Comparison of ENCODE assay signal across 14 cellular contexts in genomic region chr13:42814868-42815267, GRCh38. TPM values are rescaled to one million over a fixed set of nuclear protein-coding genes. Genes with fewer than 3 reads are reported as not detected.
DNase-seq lines count a peak whose midpoint lies in the region; ATAC-seq, FAIRE-seq and TF ChIP-seq lines count a peak whose summit lies in the region.
"Had no signal": no experiment of that assay in that cellular context is flagged by ENCODE, and none has a peak within 500 bp of the region (broad histone marks: within the 10 kb centered on the region; RNA-seq: fewer than 3 reads in every experiment).

No MANE protein-coding gene starts in this region.

- no peak overlapping the region for H3K27ac ChIP-seq in HEK293 (ENCODE audit: extremely low read depth, low read depth, low read length)
- H3K27ac ChIP-seq in kidney (ENCODE audit: low read depth in 2 of 2, low read length in 2 of 2), result no peak overlapping the region

- intact Hi-C loops in kidney (cut with DNase I), result no loop called here

- H3K36me3 ChIP-seq in HEK293 (ENCODE audit: control insufficient read depth in 2 of 2, insufficient read depth in 1 of 2, low read length in 2 of 2), result no peaks in the 10 kb centered on the region
- H3K36me3 ChIP-seq in kidney (ENCODE audit: control insufficient read depth in 1 of 2, insufficient read depth in 2 of 2, low read length in 2 of 2), result no peaks in the 10 kb centered on the region

- H3K9me3 ChIP-seq in HEK293 (ENCODE audit: control insufficient read depth, insufficient read depth, low read depth, low read length) (no peaks in the 10 kb centered on the region), kidney (ENCODE audit: control insufficient read depth in 1 of 2, low read length in 2 of 2) (no peaks in the 10 kb centered on the region)

- TF ChIP-seq CTCF in HEK293 (tag by site-specific recombination; IDR thresholded peaks at IDR 0.05), result no peak
- no peak for TF ChIP-seq CTCF in kidney (IDR thresholded peaks at IDR 0.05; ENCODE audit: borderline replicate concordance, extremely low read depth, insufficient read depth)

- no peak for FAIRE-seq in kidney (lab: Jason Lieb, UNC)

- H3K4me3 ChIP-seq in HEK293 (ENCODE audit: low read depth, low read length) (no peak overlapping the region), kidney (ENCODE audit: low read length in 2 of 2) (no peak overlapping the region)

- CTCF ChIA-PET in HEK293 (lab: Yijun Ruan, JAX), result no interaction called here

- POLR2A ChIA-PET in HEK293 (lab: Yijun Ruan, JAX), result no interaction called here

- H3K4me1 ChIP-seq in HEK293 (ENCODE audit: control insufficient read depth, insufficient read depth, low read length) (peaks cover 5% of the 10 kb centered on the region; the same call in 1 of the 2 replicates), kidney (ENCODE audit: control insufficient read depth in 1 of 2, insufficient read depth in 1 of 2, low read depth in 1 of 2, low read length in 2 of 2) (no peaks in the 10 kb centered on the region)

- peak; percentile 42 for DNase-seq in AG08396 (ENCODE audit: low spot score)
- DNase-seq in SK-N-DZ (ENCODE audit: low spot score), result peak; percentile 91
- DNase-seq in fibroblast of the conjunctiva (ENCODE audit: low read depth), result peak; percentile 88
- DNase-seq in activated naive CD4-positive, alpha-beta T cell treated with Interleukin-2 at 50 U/mL for 16 hours, result no peak
- no peak for DNase-seq in kidney
- DNase-seq in central memory CD4-positive, alpha-beta T cell, result no peak
- DNase-seq: activated CD8-positive, alpha-beta T cell treated with anti-CD3 and anti-CD28 coated beads, Interleukin-2, amount 10 ng/mL, durations not matched to agents 7 days and 5 days; activated naive CD8-positive, alpha-beta T cell treated with anti-CD3 and anti-CD28 coated beads for 36 hours; CD4-positive, CD25-positive, alpha-beta regulatory T cell; endodermal cell; right cardiac atrium had no signal

- no peak overlapping the region for H3K9ac ChIP-seq in kidney (ENCODE audit: low read length in 2 of 2)

- ATAC-seq in HG02610 (IDR thresholded peaks at IDR 0.05; ENCODE audit: unreplicated experiment), result no peak
- ATAC-seq: activated CD8-positive, alpha-beta T cell treated with anti-CD3 and anti-CD28 coated beads, Interleukin-2, amount 10 ng/mL, durations not matched to agents 7 days and 5 days; right cardiac atrium had no signal

TF ChIP-seq in HEK293, 187 proteins besides CTCF, POLR2A, EP300 and RAD21 (continues in another document):
- TF ChIP-seq ZFP3 (tag by site-specific recombination; IDR thresholded peaks at IDR 0.05; ENCODE audit: low read depth), result no peak
- TF ChIP-seq, protein P1, sequence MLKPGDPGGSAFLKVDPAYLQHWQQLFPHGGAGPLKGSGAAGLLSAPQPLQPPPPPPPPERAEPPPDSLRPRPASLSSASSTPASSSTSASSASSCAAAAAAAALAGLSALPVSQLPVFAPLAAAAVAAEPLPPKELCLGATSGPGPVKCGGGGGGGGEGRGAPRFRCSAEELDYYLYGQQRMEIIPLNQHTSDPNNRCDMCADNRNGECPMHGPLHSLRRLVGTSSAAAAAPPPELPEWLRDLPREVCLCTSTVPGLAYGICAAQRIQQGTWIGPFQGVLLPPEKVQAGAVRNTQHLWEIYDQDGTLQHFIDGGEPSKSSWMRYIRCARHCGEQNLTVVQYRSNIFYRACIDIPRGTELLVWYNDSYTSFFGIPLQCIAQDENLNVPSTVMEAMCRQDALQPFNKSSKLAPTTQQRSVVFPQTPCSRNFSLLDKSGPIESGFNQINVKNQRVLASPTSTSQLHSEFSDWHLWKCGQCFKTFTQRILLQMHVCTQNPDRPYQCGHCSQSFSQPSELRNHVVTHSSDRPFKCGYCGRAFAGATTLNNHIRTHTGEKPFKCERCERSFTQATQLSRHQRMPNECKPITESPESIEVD (tag by site-specific recombination; IDR thresholded peaks at IDR 0.05), result peak; percentile 88
- TF ChIP-seq ZNF350 (tag by site-specific recombination; IDR thresholded peaks at IDR 0.05), result no peak
- TF ChIP-seq KLF16 (tag by site-specific recombination; IDR thresholded peaks at IDR 0.05), result no peak
- TF ChIP-seq ZNF791 (tag by site-specific recombination; IDR thresholded peaks at IDR 0.05), result no peak
- TF ChIP-seq PBX3 (CRISPR knock-in tag; IDR thresholded peaks at IDR 0.05), result no peak
- no peak for TF ChIP-seq ZNF600 (tag by site-specific recombination; IDR thresholded peaks at IDR 0.05)
- no peak for TF ChIP-seq KLF1 (tag by site-specific recombination; IDR thresholded peaks at IDR 0.05)
- no peak for TF ChIP-seq ZNF626 (tag by site-specific recombination; IDR thresholded peaks at IDR 0.05)
- TF ChIP-seq ZNF138 (tag by site-specific recombination; IDR thresholded peaks at IDR 0.05; ENCODE audit: borderline replicate concordance), result no peak
- no peak for TF ChIP-seq ZFHX2 (tag by site-specific recombination; conservative IDR thresholded peaks at IDR 0.05)
- TF ChIP-seq ZNF660 (tag by site-specific recombination; IDR thresholded peaks at IDR 0.05), result peak; percentile 71; the same call in 1 of the 2 replicates
- TF ChIP-seq ZBTB1 (tag by site-specific recombination; IDR thresholded peaks at IDR 0.05), result peak; percentile 64; the same call in 1 of the 2 replicates
- TF ChIP-seq, protein P2, sequence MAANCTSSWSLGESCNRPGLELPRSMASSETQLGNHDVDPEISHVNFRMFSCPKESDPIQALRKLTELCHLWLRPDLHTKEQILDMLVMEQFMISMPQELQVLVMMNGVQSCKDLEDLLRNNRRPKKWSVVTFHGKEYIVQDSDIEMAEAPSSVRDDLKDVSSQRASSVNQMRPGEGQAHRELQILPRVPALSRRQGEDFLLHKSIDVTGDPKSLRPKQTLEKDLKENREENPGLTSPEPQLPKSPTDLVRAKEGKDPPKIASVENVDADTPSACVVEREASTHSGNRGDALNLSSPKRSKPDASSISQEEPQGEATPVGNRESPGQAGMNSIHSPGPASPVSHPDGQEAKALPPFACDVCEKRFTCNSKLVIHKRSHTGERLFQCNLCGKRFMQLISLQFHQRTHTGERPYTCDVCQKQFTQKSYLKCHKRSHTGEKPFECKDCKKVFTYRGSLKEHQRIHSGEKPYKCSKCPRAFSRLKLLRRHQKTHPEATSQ (tag by site-specific recombination; IDR thresholded peaks at IDR 0.05), result no peak
- TF ChIP-seq, protein P3, sequence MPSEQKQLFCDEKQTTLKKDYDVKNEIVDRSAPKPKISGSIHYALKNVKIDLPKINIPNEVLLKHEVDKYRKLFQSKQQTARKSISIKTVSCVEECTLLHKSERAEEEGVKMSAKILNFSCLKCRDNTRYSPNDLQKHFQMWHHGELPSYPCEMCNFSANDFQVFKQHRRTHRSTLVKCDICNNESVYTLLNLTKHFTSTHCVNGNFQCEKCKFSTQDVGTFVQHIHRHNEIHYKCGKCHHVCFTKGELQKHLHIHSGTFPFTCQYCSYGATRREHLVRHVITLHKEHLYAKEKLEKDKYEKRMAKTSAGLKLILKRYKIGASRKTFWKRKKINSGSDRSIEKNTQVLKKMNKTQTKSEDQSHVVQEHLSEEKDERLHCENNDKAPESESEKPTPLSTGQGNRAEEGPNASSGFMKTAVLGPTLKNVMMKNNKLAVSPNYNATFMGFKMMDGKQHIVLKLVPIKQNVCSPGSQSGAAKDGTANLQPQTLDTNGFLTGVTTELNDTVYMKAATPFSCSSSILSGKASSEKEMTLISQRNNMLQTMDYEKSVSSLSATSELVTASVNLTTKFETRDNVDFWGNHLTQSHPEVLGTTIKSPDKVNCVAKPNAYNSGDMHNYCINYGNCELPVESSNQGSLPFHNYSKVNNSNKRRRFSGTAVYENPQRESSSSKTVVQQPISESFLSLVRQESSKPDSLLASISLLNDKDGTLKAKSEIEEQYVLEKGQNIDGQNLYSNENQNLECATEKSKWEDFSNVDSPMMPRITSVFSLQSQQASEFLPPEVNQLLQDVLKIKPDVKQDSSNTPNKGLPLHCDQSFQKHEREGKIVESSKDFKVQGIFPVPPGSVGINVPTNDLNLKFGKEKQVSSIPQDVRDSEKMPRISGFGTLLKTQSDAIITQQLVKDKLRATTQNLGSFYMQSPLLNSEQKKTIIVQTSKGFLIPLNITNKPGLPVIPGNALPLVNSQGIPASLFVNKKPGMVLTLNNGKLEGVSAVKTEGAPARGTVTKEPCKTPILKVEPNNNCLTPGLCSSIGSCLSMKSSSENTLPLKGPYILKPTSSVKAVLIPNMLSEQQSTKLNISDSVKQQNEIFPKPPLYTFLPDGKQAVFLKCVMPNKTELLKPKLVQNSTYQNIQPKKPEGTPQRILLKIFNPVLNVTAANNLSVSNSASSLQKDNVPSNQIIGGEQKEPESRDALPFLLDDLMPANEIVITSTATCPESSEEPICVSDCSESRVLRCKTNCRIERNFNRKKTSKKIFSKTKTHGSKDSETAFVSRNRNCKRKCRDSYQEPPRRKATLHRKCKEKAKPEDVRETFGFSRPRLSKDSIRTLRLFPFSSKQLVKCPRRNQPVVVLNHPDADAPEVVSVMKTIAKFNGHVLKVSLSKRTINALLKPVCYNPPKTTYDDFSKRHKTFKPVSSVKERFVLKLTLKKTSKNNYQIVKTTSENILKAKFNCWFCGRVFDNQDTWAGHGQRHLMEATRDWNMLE (tag by site-specific recombination; conservative IDR thresholded peaks at IDR 0.05; ENCODE audit: low read depth), result 0 out of 2 replicates have a peak, but pooled peaks have one; percentile 33
- no peak for TF ChIP-seq ZNF596 (tag by site-specific recombination; IDR thresholded peaks at IDR 0.05)
- no peak for TF ChIP-seq ZNF664 (tag by site-specific recombination; IDR thresholded peaks at IDR 0.05)
- no peak for TF ChIP-seq ZNF239 (tag by site-specific recombination; IDR thresholded peaks at IDR 0.05)
- no peak for TF ChIP-seq ZNF221 (tag by site-specific recombination; IDR thresholded peaks at IDR 0.05; ENCODE audit: borderline replicate concordance)

RNA-seq across cellular contexts. Expression of gene FAM216B, which starts 33.5 kb away (rescaled TPM):
- not detected in 2 replicates for polyA plus RNA-seq in SK-N-DZ (2014; cell fraction: cytosol; rRNA removed)
- not detected in 2 replicates for polyA plus RNA-seq in SK-N-DZ (2014; cell fraction: nucleus; rRNA removed)
- 0.09 TPM for total RNA-seq in kidney
- not detected for polyA plus RNA-seq in kidney (ENCODE audit: insufficient read depth, low read depth, low replicate concordance)
- total RNA-seq: activated CD8-positive, alpha-beta T cell treated with anti-CD3 and anti-CD28 coated beads, Interleukin-2, amount 10 ng/mL, durations not matched to agents 7 days and 5 days; activated naive CD8-positive, alpha-beta T cell treated with anti-CD3 and anti-CD28 coated beads for 36 hours; CD4-positive, CD25-positive, alpha-beta regulatory T cell; endodermal cell; T-helper 1 cell treated with Interleukin-12 subunit alpha and Interleukin-12 subunit beta and Interleukin-4 antibody, amounts not matched to agents 30 ng/mL and 1 ng/mL, for 36 hours had no signal
- polyA plus RNA-seq: CD4-positive, CD25-positive, alpha-beta regulatory T cell had no signal

Comparison
In these comparisons a context has a peak if more than half of its experiments do, and no peak if none do; other contexts are left out.
1. DNase-seq: peak in AG08396 (single experiment), SK-N-DZ (single experiment) and fibroblast of the conjunctiva (single experiment); none in activated naive CD4-positive, alpha-beta T cell treated with Interleukin-2 at 50 U/mL for 16 hours (single experiment), kidney (single experiment) and central memory CD4-positive, alpha-beta T cell (single experiment).